9 cellular contexts compared by ENCODE assay signal in genomic region chr2:234203135-234203984, GRCh38.
A peak's percentile ranks its signal among the peaks of the same experiment; 100 is the strongest.
DNase-seq lines count a peak whose midpoint lies in the region; ATAC-seq and TF ChIP-seq lines count a peak whose summit lies in the region.
"Had no signal": no experiment of that assay in that cellular context is flagged by ENCODE, and none has a peak within 500 bp of the region (broad histone marks: within the 10 kb centered on the region; RNA-seq: fewer than 3 reads in every experiment).

No MANE protein-coding gene starts in this region.

- H3K4me3 Mint-ChIP-seq in stimulated activated effector memory CD8-positive, alpha-beta T cell treated with anti-CD3 and anti-CD28 coated beads, Interleukin-12 subunit alpha, Interleukin-12 subunit beta, amount 100 ng/mL, for 72 hours = no peak overlapping the region

- TF ChIP-seq CTCF in esophagus squamous epithelium (IDR thresholded peaks at IDR 0.05) = no peak

- peak; percentile 88 for DNase-seq in GM03348 (ENCODE audit: low spot score)
- peak; percentile 78 for DNase-seq in NCI-H460 (ENCODE audit: extremely low read depth, low read depth)
- DNase-seq in esophagus squamous epithelium (lab: John Stamatoyannopoulos, UW) = no peak
- no peak for DNase-seq in sciatic nerve (ENCODE audit: low spot score)
- DNase-seq in NCI-H748 (lab: John Stamatoyannopoulos, UW; ENCODE audit: unreplicated experiment) = no peak
- DNase-seq in NCI-H1105 (lab: John Stamatoyannopoulos, UW) = no peak
- DNase-seq in stimulated activated effector memory CD8-positive, alpha-beta T cell treated with anti-CD3 and anti-CD28 coated beads, Interleukin-12 subunit alpha, Interleukin-12 subunit beta, amount 100 ng/mL, for 72 hours (ENCODE audit: low spot score in 2 of 2) = no peak
- DNase-seq: stimulated activated CD4-positive, alpha-beta T cell treated with anti-CD3 and anti-CD28 coated beads, Interleukin-4, amount 100 ng/mL, for 24 hours had no signal

- H3K27ac Mint-ChIP-seq in stimulated activated effector memory CD8-positive, alpha-beta T cell treated with anti-CD3 and anti-CD28 coated beads, Interleukin-12 subunit alpha, Interleukin-12 subunit beta, amount 100 ng/mL, for 72 hours = no peak overlapping the region

- peak; percentile 90 for ATAC-seq in sciatic nerve
- ATAC-seq in stimulated activated effector memory CD8-positive, alpha-beta T cell treated with anti-CD3 and anti-CD28 coated beads, Interleukin-12 subunit alpha, Interleukin-12 subunit beta, amount 100 ng/mL, for 72 hours = no peak

- no peaks in the 10 kb centered on the region for H3K36me3 Mint-ChIP-seq in stimulated activated effector memory CD8-positive, alpha-beta T cell treated with anti-CD3 and anti-CD28 coated beads, Interleukin-12 subunit alpha, Interleukin-12 subunit beta, amount 100 ng/mL, for 72 hours

- H3K4me3 ChIP-seq in esophagus squamous epithelium = peak overlapping the region in 1 of 4 donors; percentile 32

- WGBS in esophagus squamous epithelium, 2 donors = 23 to 33% methylated on average over 12 of the region's 12 CpGs

- peaks cover 0 to 10% (median 0%) of the 10 kb centered on the region in 4 donors for H3K27me3 ChIP-seq in esophagus squamous epithelium

- intact Hi-C loops in esophagus squamous epithelium (cut with DNase I) = no loop called here
- intact Hi-C loops in sciatic nerve (cut with DNase I) = loop anchor here (5.0 kb wide), 1 partner anchor 616 kb away; no protein-coding TSS in a partner anchor

- H3K4me1 ChIP-seq in esophagus squamous epithelium = peaks cover 8 to 17% (median 14%) of the 10 kb centered on the region in 3 donors

- no peaks in the 10 kb centered on the region for H3K9me3 ChIP-seq in esophagus squamous epithelium

- no peaks in the 10 kb centered on the region for H3K36me3 ChIP-seq in esophagus squamous epithelium

- peak overlapping the region; percentile 70 to 79 (median 74) for H3K27ac ChIP-seq in esophagus squamous epithelium
- H3K27ac ChIP-seq: KMS-11 had no signal

- TF ChIP-seq POLR2A in esophagus squamous epithelium (IDR thresholded peaks at IDR 0.05) = no peak

- H3K9me3 Mint-ChIP-seq in stimulated activated effector memory CD8-positive, alpha-beta T cell treated with anti-CD3 and anti-CD28 coated beads, Interleukin-12 subunit alpha, Interleukin-12 subunit beta, amount 100 ng/mL, for 72 hours = peaks cover 3% of the 10 kb centered on the region

- H3K4me1 Mint-ChIP-seq in stimulated activated effector memory CD8-positive, alpha-beta T cell treated with anti-CD3 and anti-CD28 coated beads, Interleukin-12 subunit alpha, Interleukin-12 subunit beta, amount 100 ng/mL, for 72 hours = peaks cover 3% of the 10 kb centered on the region

Comparison
In these comparisons a context has a peak if more than half of its experiments do, and no peak if none do; other contexts are left out.
1. DNase-seq: peak in GM03348 (single experiment) and NCI-H460 (single experiment); none in esophagus squamous epithelium (single experiment), sciatic nerve (single experiment), NCI-H748 (single experiment), NCI-H1105 (single experiment) and stimulated activated effector memory CD8-positive, alpha-beta T cell treated with anti-CD3 and anti-CD28 coated beads, Interleukin-12 subunit alpha, Interleukin-12 subunit beta, amount 100 ng/mL, for 72 hours (0 of 2).